ENCODE assay signal across 8 cellular contexts in the genomic region with DNA sequence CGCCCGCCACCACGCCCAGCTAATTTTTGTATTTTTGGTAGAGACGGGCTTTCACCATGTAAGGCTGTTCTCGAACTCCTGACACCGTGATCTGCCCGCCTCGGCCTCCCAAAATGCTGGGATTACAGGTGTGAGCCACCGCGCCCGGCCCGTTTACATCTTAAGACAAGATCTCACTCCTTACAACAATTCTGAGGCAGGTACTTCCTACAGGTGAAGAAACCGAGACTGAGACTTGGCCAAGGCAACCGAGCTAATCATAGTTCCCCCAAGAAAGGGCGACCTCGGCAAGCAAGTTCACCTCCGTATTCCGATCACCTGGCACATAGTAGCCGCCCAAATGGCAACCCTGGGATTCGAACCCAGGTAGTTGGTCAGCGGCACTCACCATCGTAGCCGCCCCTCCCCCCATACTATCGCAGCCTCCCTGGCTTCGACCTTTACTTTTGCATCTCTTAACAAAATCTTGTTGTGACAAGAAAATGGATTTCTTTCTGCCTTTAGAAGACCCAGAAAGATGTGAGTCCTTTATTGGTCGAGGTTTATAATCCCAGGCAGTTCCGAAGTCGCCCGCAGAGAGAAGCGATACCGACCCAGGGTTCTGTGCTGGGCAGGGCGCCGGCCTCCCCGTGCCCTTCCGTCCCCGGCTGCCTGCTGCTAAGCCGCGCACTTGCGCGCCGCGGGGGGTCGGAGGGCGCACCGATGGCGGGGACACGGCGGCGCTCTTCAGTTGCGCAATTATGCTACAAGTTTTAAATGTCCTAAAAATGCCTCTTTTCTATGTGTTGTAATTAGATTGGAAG. TPM values are rescaled to one million over a fixed set of nuclear protein-coding genes. Genes with fewer than 3 reads are reported as not detected.
DNase-seq lines count a peak whose midpoint lies in the region; ATAC-seq and TF ChIP-seq lines count a peak whose summit lies in the region.

No MANE protein-coding gene starts in this region.

- H3K9me3 ChIP-seq in gastrocnemius medialis (no peaks in the 10 kb centered on the region), A673 (ENCODE audit: low read depth, low read length, poor library complexity, severe bottlenecking) (no peaks in the 10 kb centered on the region)

- POLR2A ChIA-PET in A673 (lab: Charles Lee; ENCODE audit: low non-redundant PET): no interaction called here

- H3K27me3 ChIP-seq in gastrocnemius medialis (no peaks in the 10 kb centered on the region), A673 (replicated peaks; ENCODE audit: insufficient read depth, low read depth, low read length, poor library complexity) (no peaks in the 10 kb centered on the region)

- intact Hi-C loops in gastrocnemius medialis (cut with DNase I; ENCODE audit: low total_unique reads) (loop anchor here (1.0 to 5.0 kb wide), 3 partner anchors 146 to 1614 kb away; partner anchors contain the start of genes EEF1B2, METTL21A, NDUFS1 and PIKFYVE), A673 (cut with micrococcal nuclease; ENCODE audit: unreplicated experiment) (no loop called here)

- DNase-seq in GM13976 (ENCODE audit: low spot score) (peak; percentile 41), germinal center (ENCODE audit: low spot score) (peak; percentile 28), gastrocnemius medialis (no peak), A673 (ENCODE audit: low spot score) (no peak), COLO668 (lab: John Stamatoyannopoulos, UW; ENCODE audit: unreplicated experiment) (no peak)
- no peak for DNase-seq in stimulated activated naive CD4-positive, alpha-beta T cell treated with Interleukin-2 at 50 U/mL for 16 hours (lab: John Stamatoyannopoulos, UW)

- H3K36me3 ChIP-seq in gastrocnemius medialis: no peaks in the 10 kb centered on the region
- no peaks in the 10 kb centered on the region for H3K36me3 ChIP-seq in A673 (ENCODE audit: insufficient read depth, low read length, poor library complexity, severe bottlenecking)

- in situ Hi-C loops in GM13976 (cut with MboI; ENCODE audit: low sequenced_read_pairs, unreplicated experiment) (no loop called here), gastrocnemius medialis (cut with MboI; ENCODE audit: low sequenced_read_pairs in 4 of 4) (no loop called here)

- ATAC-seq in gastrocnemius medialis (no peak), HG02759 (IDR thresholded peaks at IDR 0.05; ENCODE audit: unreplicated experiment) (no peak)

- H3K4me3 ChIP-seq in gastrocnemius medialis (peak overlapping the region; percentile 81 to 95 (median 86)), A673 (ENCODE audit: low read depth, low read length, poor library complexity, severe bottlenecking) (no peak overlapping the region)

- TF ChIP-seq CTCF in GM13976 (IDR thresholded peaks at IDR 0.05; ENCODE audit: borderline replicate concordance, control extremely low read depth, extremely low read depth, insufficient read depth, missing control alignments) (no peak), VCaP (conservative IDR thresholded peaks at IDR 0.05) (no peak), gastrocnemius medialis (IDR thresholded peaks at IDR 0.05 in 4 of 5, conservative IDR thresholded peaks at IDR 0.05 in 1 of 5) (no peak), A673 (conservative IDR thresholded peaks at IDR 0.05; ENCODE audit: low read depth, low read length) (no peak)

- H3K27ac ChIP-seq in VCaP (peak overlapping the region; percentile 91), gastrocnemius medialis (peak overlapping the region; percentile 56 to 98 (median 89)), A673 (ENCODE audit: low read depth, low read length, poor library complexity, severe bottlenecking) (no peak overlapping the region)

- CTCF ChIA-PET in A673 (lab: Charles Lee): no interaction called here

- no TSS peak for BruUV-seq in A673 (replicated peaks; lab: Mats Ljungman, UMichigan)

- TF ChIP-seq POLR2A in gastrocnemius medialis (IDR thresholded peaks at IDR 0.05): no peak

- H3K4me1 ChIP-seq in gastrocnemius medialis (peaks cover 8 to 17% of the 10 kb centered on the region in 2 donors), A673 (ENCODE audit: insufficient read depth, low read length, poor library complexity, severe bottlenecking) (peaks cover 3% of the 10 kb centered on the region)

RNA-seq across cellular contexts. Expression of gene FZD5, which starts 1.1 kb away (rescaled TPM):
- total RNA-seq in gastrocnemius medialis: 1 to 10 TPM; 3.0 to 4.8 (median 3.4) TPM
- total RNA-seq in A673 (2021): 0.86 and 1.8 TPM in 2 replicates

RNA-seq across cellular contexts. Expression of gene CCNYL1, which starts 59.4 kb away (rescaled TPM):
- 10 to 100 TPM in 1 of 4 donors, 1 to 10 TPM in 3; 3.3 to 10.1 (median 7.1) TPM for total RNA-seq in gastrocnemius medialis
- 8.7 and 12.8 TPM in 2 replicates for total RNA-seq in A673 (2021)

Comparison
In these comparisons a context has a peak if more than half of its experiments do, and no peak if none do; other contexts are left out.
1. DNase-seq: peak in GM13976 (single experiment) and germinal center (single experiment); none in gastrocnemius medialis (0 of 2), A673 (single experiment), stimulated activated naive CD4-positive, alpha-beta T cell treated with Interleukin-2 at 50 U/mL for 16 hours (single experiment) and COLO668 (single experiment).